13 cellular contexts compared by ENCODE assay signal in genomic region chr6:100446922-100447899, GRCh38. TPM values are rescaled to one million over a fixed set of nuclear protein-coding genes. Genes with fewer than 3 reads are reported as not detected.
DNase-seq lines count a peak whose midpoint lies in the region; ATAC-seq and TF ChIP-seq lines count a peak whose summit lies in the region.
"Had no signal": no experiment of that assay in that cellular context is flagged by ENCODE, and none has a peak within 500 bp of the region (broad histone marks: within the 10 kb centered on the region; RNA-seq: fewer than 3 reads in every experiment).

No MANE protein-coding gene starts in this region.

- no peak for DNase-seq in activated CD4-positive, alpha-beta T cell treated with anti-CD3 and anti-CD28 coated beads, Interleukin-2, amount 10 ng/mL, durations not matched to agents 24 days and 14 days
- DNase-seq in activated CD4-positive, alpha-beta T cell treated with anti-CD3 and anti-CD28 coated beads, Interleukin-2, amount 50 U/mL, for 4 hours = no peak
- DNase-seq in T-helper 17 cell = no peak
- DNase-seq in foreskin fibroblast = peak in 1 of 2 donors; percentile 74
- no peak for DNase-seq in sciatic nerve (ENCODE audit: low spot score)
- no peak for DNase-seq in NCI-H2081 (lab: John Stamatoyannopoulos, UW)
- DNase-seq in ACHN = no peak
- DNase-seq: gastrocnemius medialis, left colon, NCI-H82, occipital lobe, Right ventricle myocardium superior had no signal

- H3K36me3 Mint-ChIP-seq in activated CD4-positive, alpha-beta T cell treated with anti-CD3 and anti-CD28 coated beads, Interleukin-2, amount 10 ng/mL, durations not matched to agents 24 days and 14 days (ENCODE audit: low read depth) = peaks cover 5% of the 10 kb centered on the region
- H3K36me3 Mint-ChIP-seq in T-helper 17 cell (ENCODE audit: low read depth) = peaks cover 7% of the 10 kb centered on the region

- TF ChIP-seq CTCF in foreskin fibroblast (IDR thresholded peaks at IDR 0.05; ENCODE audit: low read depth, low read length) = no peak

- H3K4me3 Mint-ChIP-seq in activated CD4-positive, alpha-beta T cell treated with anti-CD3 and anti-CD28 coated beads, Interleukin-2, amount 10 ng/mL, durations not matched to agents 24 days and 14 days = no peak overlapping the region
- H3K4me3 Mint-ChIP-seq in T-helper 17 cell = no peak overlapping the region

- peaks cover 57% of the 10 kb centered on the region for H3K27me3 Mint-ChIP-seq in activated CD4-positive, alpha-beta T cell treated with anti-CD3 and anti-CD28 coated beads, Interleukin-2, amount 10 ng/mL, durations not matched to agents 24 days and 14 days
- H3K27me3 Mint-ChIP-seq in T-helper 17 cell = peaks cover 52% of the 10 kb centered on the region

- peak overlapping the region; percentile 59 for H3K27ac Mint-ChIP-seq in activated CD4-positive, alpha-beta T cell treated with anti-CD3 and anti-CD28 coated beads, Interleukin-2, amount 10 ng/mL, durations not matched to agents 24 days and 14 days
- peak overlapping the region; percentile 0 for H3K27ac Mint-ChIP-seq in T-helper 17 cell

- intact Hi-C loops in activated CD4-positive, alpha-beta T cell treated with anti-CD3 and anti-CD28 coated beads, Interleukin-2, amount 10 ng/mL, durations not matched to agents 24 days and 14 days (cut with micrococcal nuclease) = loop anchor here (2.0 kb wide), 1 partner anchor 20 kb away; no protein-coding TSS in a partner anchor
- intact Hi-C loops in sciatic nerve (cut with DNase I) = no loop called here

- peaks cover 13% of the 10 kb centered on the region for H3K9me3 Mint-ChIP-seq in activated CD4-positive, alpha-beta T cell treated with anti-CD3 and anti-CD28 coated beads, Interleukin-2, amount 10 ng/mL, durations not matched to agents 24 days and 14 days

- H3K4me3 ChIP-seq in foreskin fibroblast (ENCODE audit: low read depth in 1 of 2, low read length in 2 of 2) = peak overlapping the region; percentile 32 to 44

- in situ Hi-C loops in ACHN (cut with HindIII; ENCODE audit: low pct_ligation_motif_present, low pct_unique_long_range_greater_than_20kb, low sequenced_read_pairs) = no loop called here

- H3K4me1 Mint-ChIP-seq in activated CD4-positive, alpha-beta T cell treated with anti-CD3 and anti-CD28 coated beads, Interleukin-2, amount 10 ng/mL, durations not matched to agents 24 days and 14 days = peaks cover 7% of the 10 kb centered on the region
- peaks cover 2% of the 10 kb centered on the region for H3K4me1 Mint-ChIP-seq in T-helper 17 cell

- ATAC-seq in T-helper 17 cell = no peak
- ATAC-seq in sciatic nerve = peak; percentile 33
- no peak for ATAC-seq in GM19452 (IDR thresholded peaks at IDR 0.05; ENCODE audit: unreplicated experiment)
- ATAC-seq: gastrocnemius medialis had no signal

- peaks cover 3% of the 10 kb centered on the region for H3K9me3 ChIP-seq in T-helper 17 cell (ENCODE audit: control insufficient read depth, low read length, poor library complexity, severe bottlenecking)
- H3K9me3 ChIP-seq: gastrocnemius medialis had no signal

RNA-seq across cellular contexts. Expression of gene SIM1, which starts 17.5 kb away (rescaled TPM):
- not detected in 2 replicates for total RNA-seq in activated CD4-positive, alpha-beta T cell treated with anti-CD3 and anti-CD28 coated beads, Interleukin-2, amount 10 ng/mL, durations not matched to agents 24 days and 14 days
- total RNA-seq in T-helper 17 cell (not detected), sciatic nerve (0.04 TPM)
- total RNA-seq: left colon, occipital lobe, Right ventricle myocardium superior had no signal
